Comparison of ENCODE assay signal across 18 cellular contexts in the genomic region with DNA sequence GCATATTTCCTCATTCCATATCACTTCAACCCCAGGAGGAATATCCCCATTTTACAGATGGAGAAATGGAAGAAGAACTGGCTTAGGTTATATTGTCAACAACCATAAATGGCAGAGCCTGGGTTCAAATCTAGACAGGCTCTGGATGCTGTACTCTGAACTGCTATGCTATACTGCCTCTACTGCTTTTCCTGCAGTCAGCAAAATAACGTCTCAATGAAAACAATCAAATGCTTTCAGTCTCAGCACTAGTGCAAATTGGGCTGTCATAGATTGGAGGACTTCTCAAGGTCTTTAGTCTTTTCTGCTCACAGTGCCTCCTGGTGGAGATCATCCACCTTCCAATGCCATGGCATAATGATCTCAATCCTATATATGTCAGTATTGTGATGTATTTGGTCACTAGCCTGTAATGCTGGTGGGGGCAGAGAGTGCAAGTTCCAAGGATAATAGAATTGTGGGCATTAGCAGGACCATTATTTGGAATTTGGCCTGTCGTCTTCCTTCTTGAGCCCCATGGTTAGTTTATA.
DNase-seq lines count a peak whose midpoint lies in the region; ATAC-seq and TF ChIP-seq lines count a peak whose summit lies in the region.
"Had no signal": no experiment of that assay in that cellular context is flagged by ENCODE, and none has a peak within 500 bp of the region (broad histone marks: within the 10 kb centered on the region; RNA-seq: fewer than 3 reads in every experiment).

No MANE protein-coding gene starts in this region.

- H3K4me3 Mint-ChIP-seq in chondrocyte (ENCODE audit: unreplicated experiment) = no peak overlapping the region
- no peak overlapping the region for H3K4me3 Mint-ChIP-seq in activated CD8-positive, alpha-beta memory T cell treated with anti-CD3 and anti-CD28 coated beads, Interleukin-2, amount 10 ng/mL, durations not matched to agents 7 days and 5 days
- H3K4me3 Mint-ChIP-seq: activated CD4-positive, alpha-beta T cell treated with anti-CD3 and anti-CD28 coated beads for 36 hours; CD14-positive monocyte; mesothelial cell of epicardium had no signal

- no peak overlapping the region for H3K27ac Mint-ChIP-seq in chondrocyte (ENCODE audit: unreplicated experiment)
- no peak overlapping the region for H3K27ac Mint-ChIP-seq in activated CD8-positive, alpha-beta memory T cell treated with anti-CD3 and anti-CD28 coated beads, Interleukin-2, amount 10 ng/mL, durations not matched to agents 7 days and 5 days
- H3K27ac Mint-ChIP-seq: activated CD4-positive, alpha-beta T cell treated with anti-CD3 and anti-CD28 coated beads for 36 hours; CD14-positive monocyte; mesothelial cell of epicardium; progenitor cell of endocrine pancreas had no signal

- ATAC-seq in lower lobe of right lung = no peak
- no peak for ATAC-seq in activated CD8-positive, alpha-beta memory T cell treated with anti-CD3 and anti-CD28 coated beads, Interleukin-2, amount 10 ng/mL, durations not matched to agents 7 days and 5 days
- ATAC-seq: activated CD4-positive, alpha-beta T cell treated with anti-CD3 and anti-CD28 coated beads for 36 hours had no signal

- TF ChIP-seq CTCF in A673 (conservative IDR thresholded peaks at IDR 0.05; ENCODE audit: low read depth, low read length) (0 out of 2 replicates have a peak, but pooled peaks have one; percentile 31), GM12873 (IDR thresholded peaks at IDR 0.05; ENCODE audit: insufficient read depth, low read depth, low read length, missing control alignments) (peak; percentile 60), LNCAP (IDR thresholded peaks at IDR 0.05) (peak; percentile 50), chondrocyte (IDR thresholded peaks at IDR 0.05) (peak; percentile 35), lower lobe of right lung (IDR thresholded peaks at IDR 0.05) (no peak)

- peaks cover 16% of the 10 kb centered on the region for H3K4me1 Mint-ChIP-seq in chondrocyte (ENCODE audit: low read depth)
- no peaks in the 10 kb centered on the region for H3K4me1 Mint-ChIP-seq in activated CD8-positive, alpha-beta memory T cell treated with anti-CD3 and anti-CD28 coated beads, Interleukin-2, amount 10 ng/mL, durations not matched to agents 7 days and 5 days
- H3K4me1 Mint-ChIP-seq: activated CD4-positive, alpha-beta T cell treated with anti-CD3 and anti-CD28 coated beads for 36 hours; CD14-positive monocyte had no signal

- DNase-seq in A673 (ENCODE audit: low spot score) (peak; percentile 21), chondrocyte (ENCODE audit: low spot score) (no peak), lower lobe of right lung (no peak), GDM1 (lab: John Stamatoyannopoulos, UW) (no peak)
- no peak for DNase-seq in activated CD8-positive, alpha-beta memory T cell treated with anti-CD3 and anti-CD28 coated beads, Interleukin-2, amount 10 ng/mL, durations not matched to agents 7 days and 5 days
- no peak for DNase-seq in activated naive CD4-positive, alpha-beta T cell (lab: John Stamatoyannopoulos, UW)
- DNase-seq: activated CD4-positive, alpha-beta T cell treated with anti-CD3 and anti-CD28 coated beads for 36 hours; MG63; NCI-H510A; stimulated activated CD4-positive, alpha-beta T cell treated with anti-CD3 and anti-CD28 coated beads, Interleukin-2, amount 100 ng/mL, for 24 hours; stimulated activated naive CD4-positive, alpha-beta T cell had no signal

- no peaks in the 10 kb centered on the region for H3K9me3 ChIP-seq in A673 (ENCODE audit: low read depth, low read length, poor library complexity, severe bottlenecking)
- no peaks in the 10 kb centered on the region for H3K9me3 ChIP-seq in lower lobe of right lung
- H3K9me3 ChIP-seq: MG63, SJSA1 had no signal

- H3K27ac ChIP-seq in A673 (ENCODE audit: low read depth, low read length, poor library complexity, severe bottlenecking) (no peak overlapping the region), lower lobe of right lung (no peak overlapping the region)
- H3K27ac ChIP-seq: SJSA1 had no signal

- peaks cover 7% of the 10 kb centered on the region for H3K9me3 Mint-ChIP-seq in chondrocyte (ENCODE audit: low read depth)
- no peaks in the 10 kb centered on the region for H3K9me3 Mint-ChIP-seq in activated CD8-positive, alpha-beta memory T cell treated with anti-CD3 and anti-CD28 coated beads, Interleukin-2, amount 10 ng/mL, durations not matched to agents 7 days and 5 days (ENCODE audit: low read depth)

- CTCF ChIA-PET in A673 (lab: Charles Lee) = no interaction called here
- CTCF ChIA-PET in activated CD8-positive, alpha-beta memory T cell treated with anti-CD3 and anti-CD28 coated beads, Interleukin-2, amount 10 ng/mL, durations not matched to agents 7 days and 5 days (lab: Charles Lee) = no interaction called here

- H3K27me3 Mint-ChIP-seq in chondrocyte (ENCODE audit: low read depth) = no peaks in the 10 kb centered on the region
- H3K27me3 Mint-ChIP-seq in activated CD8-positive, alpha-beta memory T cell treated with anti-CD3 and anti-CD28 coated beads, Interleukin-2, amount 10 ng/mL, durations not matched to agents 7 days and 5 days = no peaks in the 10 kb centered on the region
- H3K27me3 Mint-ChIP-seq: progenitor cell of endocrine pancreas had no signal

- H3K36me3 Mint-ChIP-seq in chondrocyte (ENCODE audit: low read depth) = no peaks in the 10 kb centered on the region
- no peaks in the 10 kb centered on the region for H3K36me3 Mint-ChIP-seq in activated CD8-positive, alpha-beta memory T cell treated with anti-CD3 and anti-CD28 coated beads, Interleukin-2, amount 10 ng/mL, durations not matched to agents 7 days and 5 days
- H3K36me3 Mint-ChIP-seq: brain, CD14-positive monocyte, mesothelial cell of epicardium had no signal

- no peak overlapping the region for H3K4me3 ChIP-seq in A673 (ENCODE audit: low read depth, low read length, poor library complexity, severe bottlenecking)
- H3K4me3 ChIP-seq in lower lobe of right lung = no peak overlapping the region
- H3K4me3 ChIP-seq: MG63, SJSA1 had no signal

- H3K27me3 ChIP-seq in A673 (replicated peaks; ENCODE audit: insufficient read depth, low read depth, low read length, poor library complexity) = no peaks in the 10 kb centered on the region
- no peaks in the 10 kb centered on the region for H3K27me3 ChIP-seq in lower lobe of right lung (ENCODE audit: low read depth)
- H3K27me3 ChIP-seq: SJSA1 had no signal

- H3K36me3 ChIP-seq in A673 (ENCODE audit: insufficient read depth, low read length, poor library complexity, severe bottlenecking) (no peaks in the 10 kb centered on the region), lower lobe of right lung (no peaks in the 10 kb centered on the region)
- H3K36me3 ChIP-seq: MG63, SJSA1 had no signal

- H3K4me1 ChIP-seq in A673 (ENCODE audit: insufficient read depth, low read length, poor library complexity, severe bottlenecking) (no peaks in the 10 kb centered on the region), lower lobe of right lung (no peaks in the 10 kb centered on the region)
- H3K4me1 ChIP-seq: SJSA1 had no signal

- POLR2A ChIA-PET in A673 (lab: Charles Lee; ENCODE audit: low non-redundant PET) = no interaction called here

- no TSS peak for BruUV-seq in A673 (replicated peaks; lab: Mats Ljungman, UMichigan)

- intact Hi-C loops in A673 (cut with micrococcal nuclease; ENCODE audit: unreplicated experiment) = no loop called here
- intact Hi-C loops in lower lobe of right lung (cut with DNase I) = no loop called here
